ENCODE assay signal across 12 cellular contexts in genomic region chr1:198660341-198661056, GRCh38.
A peak's percentile ranks its signal among the peaks of the same experiment; 100 is the strongest.
DNase-seq lines count a peak whose midpoint lies in the region; ATAC-seq lines count a peak whose summit lies in the region.
"Had no signal": no experiment of that assay in that cellular context is flagged by ENCODE, and none has a peak within 500 bp of the region (broad histone marks: within the 10 kb centered on the region; RNA-seq: fewer than 3 reads in every experiment).

No MANE protein-coding gene starts in this region.

- peaks cover 52% of the 10 kb centered on the region for H3K36me3 Mint-ChIP-seq in dendritic cell treated with granulocyte-macrophage colony-stimulating factor and Interleukin-4, amounts not matched to agents 40 ng/mL and 50 ng/mL, for 4 days (ENCODE audit: low read depth)
- H3K36me3 Mint-ChIP-seq: neural progenitor cell had no signal

- peaks cover 55% of the 10 kb centered on the region for H3K4me1 Mint-ChIP-seq in dendritic cell treated with granulocyte-macrophage colony-stimulating factor and Interleukin-4, amounts not matched to agents 40 ng/mL and 50 ng/mL, for 4 days (ENCODE audit: low read depth)

- no peak overlapping the region for H3K4me3 Mint-ChIP-seq in dendritic cell treated with granulocyte-macrophage colony-stimulating factor and Interleukin-4, amounts not matched to agents 40 ng/mL and 50 ng/mL, for 4 days
- H3K4me3 Mint-ChIP-seq: neural progenitor cell had no signal

- ATAC-seq in GM18520 (IDR thresholded peaks at IDR 0.05; ENCODE audit: unreplicated experiment): peak; percentile 41
- ATAC-seq in GM21529 (IDR thresholded peaks at IDR 0.05; ENCODE audit: unreplicated experiment): peak; percentile 35
- ATAC-seq in HG03460 (IDR thresholded peaks at IDR 0.05; ENCODE audit: unreplicated experiment): peak; percentile 44
- ATAC-seq: heart left ventricle had no signal

- intact Hi-C loops in dendritic cell treated with granulocyte-macrophage colony-stimulating factor and Interleukin-4, amounts not matched to agents 40 ng/mL and 50 ng/mL, for 4 days (cut with micrococcal nuclease): no loop called here

- no peaks in the 10 kb centered on the region for H3K9me3 Mint-ChIP-seq in dendritic cell treated with granulocyte-macrophage colony-stimulating factor and Interleukin-4, amounts not matched to agents 40 ng/mL and 50 ng/mL, for 4 days
- H3K9me3 Mint-ChIP-seq: neural progenitor cell had no signal

- no peaks in the 10 kb centered on the region for H3K27me3 Mint-ChIP-seq in dendritic cell treated with granulocyte-macrophage colony-stimulating factor and Interleukin-4, amounts not matched to agents 40 ng/mL and 50 ng/mL, for 4 days

- DNase-seq in effector CD8-positive, alpha-beta T cell (lab: John Stamatoyannopoulos, UW): no peak
- DNase-seq in NOMO-1 treated with DMSO at 0.1 percent for 48 hours (lab: John Stamatoyannopoulos, UW; ENCODE audit: unreplicated experiment) (no peak), LoVo (ENCODE audit: low spot score) (no peak), NCI-H82 treated with DMSO at 0.1 percent for 48 hours (lab: John Stamatoyannopoulos, UW; ENCODE audit: unreplicated experiment) (no peak)
- DNase-seq: brain microvascular endothelial cell, heart left ventricle, NCI-H446 treated with DMSO at 0.1 percent for 48 hours had no signal

- H3K27ac Mint-ChIP-seq in dendritic cell treated with granulocyte-macrophage colony-stimulating factor and Interleukin-4, amounts not matched to agents 40 ng/mL and 50 ng/mL, for 4 days: peak overlapping the region; percentile 45
- H3K27ac Mint-ChIP-seq: neural progenitor cell had no signal
